Comparison of ENCODE assay signal across 1 cellular context in genomic region chr2:71934595-71935263, GRCh38.
TF ChIP-seq lines count a peak whose summit lies in the region.

No MANE protein-coding gene starts in this region.

TF ChIP-seq in K562, 482 proteins besides CTCF, POLR2A, EP300 and RAD21 (continued from another document and continues in another):
- TF ChIP-seq NEUROD1 (IDR thresholded peaks at IDR 0.05; ENCODE audit: borderline replicate concordance, low read depth, low read length, partially characterized antibody): no peak
- TF ChIP-seq CBX8 (IDR thresholded peaks at IDR 0.05; ENCODE audit: borderline replicate concordance, extremely low read depth, low read depth, low read length, poor library complexity, severe bottlenecking): no peak
- TF ChIP-seq RHOXF2B (CRISPR knock-in tag; conservative IDR thresholded peaks at IDR 0.05): no peak
- TF ChIP-seq PHF8 (IDR thresholded peaks at IDR 0.05; ENCODE audit: borderline replicate concordance, low read length): no peak
- TF ChIP-seq ZNF184 (CRISPR knock-in tag; IDR thresholded peaks at IDR 0.05): no peak
- TF ChIP-seq ZBTB1 (CRISPR knock-in tag; IDR thresholded peaks at IDR 0.05; ENCODE audit: borderline replicate concordance, low read depth): no peak
- TF ChIP-seq SIN3B (IDR thresholded peaks at IDR 0.05; ENCODE audit: low read depth): no peak
- TF ChIP-seq ZNF707 (CRISPR knock-in tag; conservative IDR thresholded peaks at IDR 0.05): no peak
- TF ChIP-seq CCAR2 (IDR thresholded peaks at IDR 0.05; ENCODE audit: low read depth, low read length): no peak
- TF ChIP-seq ZBTB17 (CRISPR knock-in tag; IDR thresholded peaks at IDR 0.05): no peak
- TF ChIP-seq MXD1 (CRISPR knock-in tag; IDR thresholded peaks at IDR 0.05; ENCODE audit: borderline replicate concordance, poor library complexity, severe bottlenecking): no peak
- no peak for TF ChIP-seq ID3 (CRISPR knock-in tag; IDR thresholded peaks at IDR 0.05)
- TF ChIP-seq ID3 (tag; IDR thresholded peaks at IDR 0.05): no peak
- no peak for TF ChIP-seq ZNF436 (CRISPR knock-in tag; IDR thresholded peaks at IDR 0.05)
- no peak for TF ChIP-seq TCF7 (IDR thresholded peaks at IDR 0.05; ENCODE audit: borderline replicate concordance)
- 0 out of 2 replicates have a peak, but pooled peaks have one; percentile 32 for TF ChIP-seq ZNF518B (CRISPR knock-in tag; IDR thresholded peaks at IDR 0.05)
- no peak for TF ChIP-seq PML (IDR thresholded peaks at IDR 0.05; ENCODE audit: low read length)
- TF ChIP-seq ZBTB43 (CRISPR knock-in tag; IDR thresholded peaks at IDR 0.05): no peak
- TF ChIP-seq TRIM25 (IDR thresholded peaks at IDR 0.05; ENCODE audit: borderline replicate concordance): no peak
- TF ChIP-seq FIP1L1 (IDR thresholded peaks at IDR 0.05; ENCODE audit: low read depth, low read length, poor library complexity, severe bottlenecking): no peak
- TF ChIP-seq MAZ (CRISPR knock-in tag; conservative IDR thresholded peaks at IDR 0.05 in 1 of 2, IDR thresholded peaks at IDR 0.05 in 1 of 2): no peak
- TF ChIP-seq ZNF232 (CRISPR knock-in tag; IDR thresholded peaks at IDR 0.05): no peak
- TF ChIP-seq ZBTB8A (IDR thresholded peaks at IDR 0.05; ENCODE audit: partially characterized antibody): no peak
- TF ChIP-seq RCOR1 (IDR thresholded peaks at IDR 0.05; ENCODE audit: borderline replicate concordance in 1 of 2, low read depth in 2 of 2, low read length in 2 of 2): peak in 1 of 2 experiments; percentile 40; a peak in 1 of 4 replicates
- no peak for TF ChIP-seq SRSF9 (IDR thresholded peaks at IDR 0.05; ENCODE audit: borderline replicate concordance, low read depth, low read length)
- no peak for TF ChIP-seq ZBTB49 (CRISPR knock-in tag; IDR thresholded peaks at IDR 0.05; ENCODE audit: borderline replicate concordance)
- TF ChIP-seq CREM (IDR thresholded peaks at IDR 0.05; ENCODE audit: low read depth): peak; percentile 67
- no peak for TF ChIP-seq TFAP4 (CRISPR knock-in tag; IDR thresholded peaks at IDR 0.05; ENCODE audit: borderline replicate concordance)
- no peak for TF ChIP-seq SPI1 (IDR thresholded peaks at IDR 0.05; ENCODE audit: borderline replicate concordance, low read depth, low read length)
- TF ChIP-seq ZKSCAN1 (IDR thresholded peaks at IDR 0.05; ENCODE audit: low read depth, low read length): no peak
- no peak for TF ChIP-seq EGR1 (conservative IDR thresholded peaks at IDR 0.05)
- peak; percentile 59; the same call in 1 of the 2 replicates for TF ChIP-seq BACH1 (tag; IDR thresholded peaks at IDR 0.05)
- no peak for TF ChIP-seq ZFX (CRISPR knock-in tag; IDR thresholded peaks at IDR 0.05)
- no peak for TF ChIP-seq GABPB2 (CRISPR knock-in tag; conservative IDR thresholded peaks at IDR 0.05)
- TF ChIP-seq PRPF4 (IDR thresholded peaks at IDR 0.05; ENCODE audit: insufficient read depth, low read depth, low read length, poor library complexity, severe bottlenecking): no peak
- no peak for TF ChIP-seq ZZZ3 (IDR thresholded peaks at IDR 0.05)
- TF ChIP-seq SMAD4 (CRISPR knock-in tag; conservative IDR thresholded peaks at IDR 0.05): peak; percentile 77
- no peak for TF ChIP-seq SMARCA4 (IDR thresholded peaks at IDR 0.05)
- no peak for TF ChIP-seq TSC22D4 (tag; IDR thresholded peaks at IDR 0.05)
- 0 out of 2 replicates have a peak, but pooled peaks have one; percentile 25 for TF ChIP-seq VEZF1 (CRISPR knock-in tag; IDR thresholded peaks at IDR 0.05)
- no peak for TF ChIP-seq E2F4 (CRISPR knock-in tag; IDR thresholded peaks at IDR 0.05; ENCODE audit: low read depth)
- TF ChIP-seq CCNT2 (IDR thresholded peaks at IDR 0.05; ENCODE audit: borderline replicate concordance, extremely low read depth, insufficient read length, low read depth, low read length): no peak
- TF ChIP-seq ZSCAN32 (CRISPR knock-in tag; IDR thresholded peaks at IDR 0.05): peak; percentile 84
- TF ChIP-seq PYGO2 (tag; IDR thresholded peaks at IDR 0.05): no peak
- TF ChIP-seq DMBX1 (CRISPR knock-in tag; IDR thresholded peaks at IDR 0.05; ENCODE audit: borderline replicate concordance): peak; percentile 68; the same call in 1 of the 2 replicates
- 0 out of 2 replicates have a peak, but pooled peaks have one; percentile 12 for TF ChIP-seq CTBP1 (IDR thresholded peaks at IDR 0.05; ENCODE audit: borderline replicate concordance)
- TF ChIP-seq DNMT1 (IDR thresholded peaks at IDR 0.05): no peak
- TF ChIP-seq DIDO1 (tag; IDR thresholded peaks at IDR 0.05; ENCODE audit: low read depth): 0 out of 2 replicates have a peak, but pooled peaks have one; percentile 31
- TF ChIP-seq KAT2B (IDR thresholded peaks at IDR 0.05; ENCODE audit: low read depth, low read length): no peak
- no peak for TF ChIP-seq CHAMP1 (IDR thresholded peaks at IDR 0.05)
